ENCODE assay signal across 8 cellular contexts in genomic region chr1:32200226-32201010, GRCh38. TPM values are rescaled to one million over a fixed set of nuclear protein-coding genes. Genes with fewer than 3 reads are reported as not detected.
DNase-seq lines count a peak whose midpoint lies in the region; ATAC-seq and TF ChIP-seq lines count a peak whose summit lies in the region.

TSS of gene CCDC28B (plus strand) at chr1:32200595. CDS start at chr1:32201936, 1,341 bp downstream.

- H3K79me2 ChIP-seq in HCT116 (ENCODE audit: insufficient read depth, low read length): no peaks in the 10 kb centered on the region

- peaks cover 25 to 28% of the 10 kb centered on the region in 2 donors for H3K36me3 Mint-ChIP-seq in CD14-positive monocyte
- H3K36me3 Mint-ChIP-seq in activated CD8-positive, alpha-beta T cell treated with anti-CD3 and anti-CD28 coated beads for 36 hours (ENCODE audit: low read depth): peaks cover 21% of the 10 kb centered on the region

- no TSS peak for BruUV-seq in HCT116 (replicated peaks; lab: Mats Ljungman, UMichigan)

- H3K27ac ChIP-seq in HCT116 (ENCODE audit: low read depth, low read length): no peak within 1 kb of the TSS

- intact Hi-C loops in CD14-positive monocyte (cut with micrococcal nuclease) (no loop called here), HCT116 (cut with micrococcal nuclease) (no loop called here), lower leg skin (cut with DNase I; ENCODE audit: low total_unique reads) (no loop called here)
- intact Hi-C loops in activated CD8-positive, alpha-beta T cell treated with anti-CD3 and anti-CD28 coated beads for 36 hours (cut with micrococcal nuclease): no loop called here

- peak within 1 kb of the TSS; percentile 91 to 94 for H3K4me3 Mint-ChIP-seq in CD14-positive monocyte
- peak within 1 kb of the TSS; percentile 80 for H3K4me3 Mint-ChIP-seq in activated CD8-positive, alpha-beta T cell treated with anti-CD3 and anti-CD28 coated beads for 36 hours

- H3K27me3 Mint-ChIP-seq in CD14-positive monocyte (ENCODE audit: low read depth in 3 of 3): peaks cover 0 to 7% (median 6%) of the 10 kb centered on the region in 3 donors
- no peaks in the 10 kb centered on the region for H3K27me3 Mint-ChIP-seq in activated CD8-positive, alpha-beta T cell treated with anti-CD3 and anti-CD28 coated beads for 36 hours

- peak within 1 kb of the TSS; percentile 28 to 87 (median 82) for H3K27ac Mint-ChIP-seq in CD14-positive monocyte
- peak within 1 kb of the TSS; percentile 91 for H3K27ac Mint-ChIP-seq in activated CD8-positive, alpha-beta T cell treated with anti-CD3 and anti-CD28 coated beads for 36 hours

- H3K9me3 ChIP-seq in HCT116 (ENCODE audit: control insufficient read depth in 1 of 2, insufficient read depth in 1 of 2, low read depth in 1 of 2, low read length in 2 of 2): no peaks in the 10 kb centered on the region

- no peaks in the 10 kb centered on the region for H3K27me3 ChIP-seq in HCT116 (ENCODE audit: insufficient read depth, low read length)

- peaks cover 2 to 19% of the 10 kb centered on the region in 2 experiments; a peak in 3 of 4 replicates for H3K36me3 ChIP-seq in HCT116 (ENCODE audit: control insufficient read depth in 1 of 2, insufficient read depth in 2 of 2, low read length in 2 of 2)

- H3K4me2 ChIP-seq in HCT116 (ENCODE audit: low read length): peak within 1 kb of the TSS; percentile 71

- H3K9ac ChIP-seq in HCT116 (ENCODE audit: low read length): peak within 1 kb of the TSS; percentile 47

- WGBS in lower leg skin, 2 donors: 1% methylated on average over 34 of the region's 34 CpGs

- no peaks in the 10 kb centered on the region for H4K20me1 ChIP-seq in HCT116 (ENCODE audit: insufficient read depth)

- POLR2A ChIA-PET in HCT116 (lab: Charles Lee): interaction anchor here (0.7 kb wide), 1 partner anchor 59 kb away, joined by 3 read pairs; no protein-coding TSS in a partner anchor
- POLR2A ChIA-PET in activated CD8-positive, alpha-beta T cell treated with anti-CD3 and anti-CD28 coated beads for 36 hours (lab: Charles Lee): interaction anchor here (0.6 to 11.9 kb wide), 16 partner anchors 9 to 194 kb away, joined by 3 to 141 read pairs (median 4); partner anchors contain the start of genes BSDC1, HDAC1, LCK and MARCKSL1

- no peak for TF ChIP-seq POLR2A in HCT116 (IDR thresholded peaks at IDR 0.05; ENCODE audit: borderline replicate concordance, extremely low read depth, insufficient read depth, insufficient read length)
- TF ChIP-seq POLR2A in lower leg skin (IDR thresholded peaks at IDR 0.05): no peak

- RAD21 ChIA-PET in HCT116 (lab: Charles Lee; ENCODE audit: low non-redundant PET in 1 of 2, low total read pairs in 2 of 2, uncharacterized antibody in 2 of 2, unreplicated experiment in 2 of 2): no interaction called here

- H3K4me1 Mint-ChIP-seq in CD14-positive monocyte: peaks cover 26% of the 10 kb centered on the region
- peaks cover 57% of the 10 kb centered on the region for H3K4me1 Mint-ChIP-seq in activated CD8-positive, alpha-beta T cell treated with anti-CD3 and anti-CD28 coated beads for 36 hours (ENCODE audit: low read depth)

- H3K9me2 ChIP-seq in HCT116 (ENCODE audit: insufficient read depth): no peaks in the 10 kb centered on the region

- no peak within 1 kb of the TSS for H2AFZ ChIP-seq in HCT116 (ENCODE audit: low read depth, low read length, poor library complexity, severe bottlenecking)

- CTCF ChIA-PET in HCT116 (lab: Charles Lee): interaction anchor here (1.0 to 1.4 kb wide), 2 partner anchors 15 to 48 kb away, joined by 3 read pairs; no protein-coding TSS in a partner anchor
- CTCF ChIA-PET in activated CD8-positive, alpha-beta T cell treated with anti-CD3 and anti-CD28 coated beads for 36 hours (lab: Charles Lee): interaction anchor here (0.7 to 8.1 kb wide), 6 partner anchors 12 to 411 kb away, joined by 3 to 44 read pairs (median 5); partner anchors contain the start of gene FAM167B

- no peaks in the 10 kb centered on the region for H3K9me3 Mint-ChIP-seq in CD14-positive monocyte
- no peaks in the 10 kb centered on the region for H3K9me3 Mint-ChIP-seq in activated CD8-positive, alpha-beta T cell treated with anti-CD3 and anti-CD28 coated beads for 36 hours

- peaks cover 5 to 28% of the 10 kb centered on the region in 2 experiments; a peak in 3 of 4 replicates for H3K4me1 ChIP-seq in HCT116 (ENCODE audit: control insufficient read depth in 1 of 2, insufficient read depth in 2 of 2, low read length in 2 of 2)

- DNase-seq in CD14-positive monocyte (ENCODE audit: low spot score) (no peak), HCT116 (ENCODE audit: low read depth, low spot score) (no peak), NCI-H748 (lab: John Stamatoyannopoulos, UW; ENCODE audit: unreplicated experiment) (peak; percentile 69), lower leg skin (ENCODE audit: low spot score in 2 of 2) (peak in 1 of 2 donors; percentile 93)
- DNase-seq in activated CD8-positive, alpha-beta T cell treated with anti-CD3 and anti-CD28 coated beads for 36 hours: peak; percentile 80
- DNase-seq in effector CD4-positive, alpha-beta T cell: peak; percentile 40
- peak; percentile 44 to 46 for DNase-seq in stimulated activated CD4-positive, alpha-beta T cell treated with anti-CD3 and anti-CD28 coated beads, Interleukin-4, amount 100 ng/mL, for 4 hours

- no peak for TF ChIP-seq CTCF in CD14-positive monocyte (IDR thresholded peaks at IDR 0.05)
- no peak for TF ChIP-seq CTCF in HCT116 (IDR thresholded peaks at IDR 0.05 in 2 of 3, conservative IDR thresholded peaks at IDR 0.05 in 1 of 3; ENCODE audit: borderline replicate concordance in 1 of 3, insufficient read depth in 1 of 3, low read depth in 2 of 3, low read length in 2 of 3)
- no peak for TF ChIP-seq CTCF in activated CD8-positive, alpha-beta T cell treated with anti-CD3 and anti-CD28 coated beads for 36 hours (IDR thresholded peaks at IDR 0.05)
- TF ChIP-seq CTCF in lower leg skin (IDR thresholded peaks at IDR 0.05): no peak

- H3K4me3 ChIP-seq in HCT116 (replicated peaks in 1 of 2; ENCODE audit: low read depth in 1 of 2, low read length in 2 of 2): peak within 1 kb of the TSS; percentile 38 to 51
- H3K4me3 ChIP-seq in lower leg skin (ENCODE audit: low read depth, poor library complexity, severe bottlenecking): peak within 1 kb of the TSS; percentile 49

- ATAC-seq in HCT116 (peak; percentile 55), GM21526 (IDR thresholded peaks at IDR 0.05; ENCODE audit: low FRiP score, unreplicated experiment) (no peak)
- ATAC-seq in activated CD8-positive, alpha-beta T cell treated with anti-CD3 and anti-CD28 coated beads for 36 hours: peak; percentile 48

- TF ChIP-seq RAD21 in HCT116 (IDR thresholded peaks at IDR 0.05; ENCODE audit: low read depth): no peak

TF ChIP-seq in HCT116, 20 proteins besides CTCF, POLR2A, EP300 and RAD21:
- no peak for TF ChIP-seq ATF3 (IDR thresholded peaks at IDR 0.05)
- TF ChIP-seq SRF (IDR thresholded peaks at IDR 0.05; ENCODE audit: low read depth): no peak
- TF ChIP-seq FOSL1 (IDR thresholded peaks at IDR 0.05; ENCODE audit: low read depth): no peak
- peak; percentile 50; the same call in 1 of the 2 replicates for TF ChIP-seq EGR1 (IDR thresholded peaks at IDR 0.05; ENCODE audit: low read depth)
- TF ChIP-seq ELF1 (IDR thresholded peaks at IDR 0.05; ENCODE audit: borderline replicate concordance, low read depth): no peak
- no peak for TF ChIP-seq TCF7L2 (IDR thresholded peaks at IDR 0.05; ENCODE audit: borderline replicate concordance, extremely low read depth, insufficient read depth, insufficient read length)
- no peak for TF ChIP-seq JUND (IDR thresholded peaks at IDR 0.05)
- TF ChIP-seq YY1 (IDR thresholded peaks at IDR 0.05; ENCODE audit: extremely low read depth, insufficient replicate concordance, low read depth, low read length): peak; percentile 46
- TF ChIP-seq CEBPB (IDR thresholded peaks at IDR 0.05; ENCODE audit: low read depth): no peak
- TF ChIP-seq, protein P1, sequence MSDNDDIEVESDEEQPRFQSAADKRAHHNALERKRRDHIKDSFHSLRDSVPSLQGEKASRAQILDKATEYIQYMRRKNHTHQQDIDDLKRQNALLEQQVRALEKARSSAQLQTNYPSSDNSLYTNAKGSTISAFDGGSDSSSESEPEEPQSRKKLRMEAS (IDR thresholded peaks at IDR 0.05): peak; percentile 78
- no peak for TF ChIP-seq SP1 (IDR thresholded peaks at IDR 0.05; ENCODE audit: low read depth)

RNA-seq across cellular contexts. Expression of gene CCDC28B, which starts in this region (rescaled TPM):
- polyA plus RNA-seq in CD14-positive monocyte: 1 to 10 TPM; 3.7 to 5.6 TPM
- total RNA-seq in HCT116 (2021; ENCODE audit: unreplicated experiment): 5.9 TPM
- polyA plus RNA-seq in HCT116 (2012): 5.5 and 6.3 TPM in 2 replicates
- 10 to 100 TPM; 27.0 to 27.7 TPM for total RNA-seq in activated CD8-positive, alpha-beta T cell treated with anti-CD3 and anti-CD28 coated beads for 36 hours
- total RNA-seq in lower leg skin: 1 to 10 TPM; 2.0 to 3.6 (median 3.3) TPM

Comparison
In these comparisons a context has a peak if more than half of its experiments do, and no peak if none do; other contexts are left out.
1. DNase-seq: peak in NCI-H748 (single experiment), activated CD8-positive, alpha-beta T cell treated with anti-CD3 and anti-CD28 coated beads for 36 hours (single experiment), effector CD4-positive, alpha-beta T cell (single experiment) and stimulated activated CD4-positive, alpha-beta T cell treated with anti-CD3 and anti-CD28 coated beads, Interleukin-4, amount 100 ng/mL, for 4 hours (2 of 2); none in CD14-positive monocyte (single experiment) and HCT116 (single experiment).